In genomic region chr11:74282421-74282820, GRCh38 we compare ENCODE assay signal across 22 cellular contexts. TPM values are rescaled to one million over a fixed set of nuclear protein-coding genes. Genes with fewer than 3 reads are reported as not detected.
A peak's percentile ranks its signal among the peaks of the same experiment; 100 is the strongest.
DNase-seq lines count a peak whose midpoint lies in the region; ATAC-seq and TF ChIP-seq lines count a peak whose summit lies in the region.
"Had no signal": no experiment of that assay in that cellular context is flagged by ENCODE, and none has a peak within 500 bp of the region (broad histone marks: within the 10 kb centered on the region; RNA-seq: fewer than 3 reads in every experiment).

No MANE protein-coding gene starts in this region.

- ATAC-seq in activated naive CD8-positive, alpha-beta T cell treated with anti-CD3 and anti-CD28 coated beads, Interleukin-2, amount 10 ng/mL, durations not matched to agents 7 days and 5 days (ENCODE audit: low read depth): peak; percentile 39
- ATAC-seq in activated naive CD8-positive, alpha-beta T cell treated with anti-CD3 and anti-CD28 coated beads, Interleukin-2, amount 50 U/mL, for 24 hours: no peak
- ATAC-seq in lower lobe of right lung (peak; percentile 88 to 89), right lobe of liver (no peak)

- H3K9me3 Mint-ChIP-seq in activated naive CD8-positive, alpha-beta T cell treated with anti-CD3 and anti-CD28 coated beads, Interleukin-2, amount 10 ng/mL, durations not matched to agents 7 days and 5 days: no peaks in the 10 kb centered on the region
- no peaks in the 10 kb centered on the region for H3K9me3 Mint-ChIP-seq in activated naive CD8-positive, alpha-beta T cell treated with anti-CD3 and anti-CD28 coated beads, Interleukin-2, amount 50 U/mL, for 24 hours
- H3K9me3 Mint-ChIP-seq: CD4-positive, alpha-beta T cell had no signal

- no peaks in the 10 kb centered on the region for H3K4me1 ChIP-seq in lower lobe of right lung
- no peaks in the 10 kb centered on the region for H3K4me1 ChIP-seq in right lobe of liver
- H3K4me1 ChIP-seq: BLaER1 treated with 17β-estradiol and CSF1 and Interleukin-3, amounts not matched to agents 10 nM and 100 nM had no signal

- H3K36me3 Mint-ChIP-seq in activated naive CD8-positive, alpha-beta T cell treated with anti-CD3 and anti-CD28 coated beads, Interleukin-2, amount 10 ng/mL, durations not matched to agents 7 days and 5 days: no peaks in the 10 kb centered on the region
- H3K36me3 Mint-ChIP-seq in activated naive CD8-positive, alpha-beta T cell treated with anti-CD3 and anti-CD28 coated beads, Interleukin-2, amount 50 U/mL, for 24 hours (ENCODE audit: low read depth): no peaks in the 10 kb centered on the region

- intact Hi-C loops in lower lobe of right lung (cut with DNase I): no loop called here
- intact Hi-C loops in right lobe of liver (cut with DNase I): no loop called here

- no peak overlapping the region for H3K4me3 ChIP-seq in lower lobe of right lung
- no peak overlapping the region for H3K4me3 ChIP-seq in right lobe of liver
- H3K4me3 ChIP-seq: BLaER1 treated with 17β-estradiol and CSF1 and Interleukin-3, amounts not matched to agents 10 nM and 100 nM; SK-N-MC had no signal

- no peaks in the 10 kb centered on the region for H3K4me1 Mint-ChIP-seq in activated naive CD8-positive, alpha-beta T cell treated with anti-CD3 and anti-CD28 coated beads, Interleukin-2, amount 10 ng/mL, durations not matched to agents 7 days and 5 days
- H3K4me1 Mint-ChIP-seq in activated naive CD8-positive, alpha-beta T cell treated with anti-CD3 and anti-CD28 coated beads, Interleukin-2, amount 50 U/mL, for 24 hours: no peaks in the 10 kb centered on the region

- TF ChIP-seq CTCF in lower lobe of right lung (IDR thresholded peaks at IDR 0.05) (no peak), right lobe of liver (IDR thresholded peaks at IDR 0.05) (no peak)

- no peaks in the 10 kb centered on the region for H3K36me3 ChIP-seq in lower lobe of right lung
- no peaks in the 10 kb centered on the region for H3K36me3 ChIP-seq in right lobe of liver
- H3K36me3 ChIP-seq: BLaER1 treated with 17β-estradiol and CSF1 and Interleukin-3, amounts not matched to agents 10 nM and 100 nM had no signal

- H3K27me3 Mint-ChIP-seq in activated naive CD8-positive, alpha-beta T cell treated with anti-CD3 and anti-CD28 coated beads, Interleukin-2, amount 10 ng/mL, durations not matched to agents 7 days and 5 days: peaks cover under 1% of the 10 kb centered on the region
- no peaks in the 10 kb centered on the region for H3K27me3 Mint-ChIP-seq in activated naive CD8-positive, alpha-beta T cell treated with anti-CD3 and anti-CD28 coated beads, Interleukin-2, amount 50 U/mL, for 24 hours
- H3K27me3 Mint-ChIP-seq: CD4-positive, alpha-beta T cell had no signal

- H3K9me3 ChIP-seq in lower lobe of right lung (no peaks in the 10 kb centered on the region), right lobe of liver (no peaks in the 10 kb centered on the region)

- TF ChIP-seq POLR2A in right lobe of liver (IDR thresholded peaks at IDR 0.05): no peak

- POLR2A ChIA-PET in activated naive CD8-positive, alpha-beta T cell treated with anti-CD3 and anti-CD28 coated beads, Interleukin-2, amount 10 ng/mL, durations not matched to agents 7 days and 5 days (lab: Charles Lee): no interaction called here

- H3K27me3 ChIP-seq in lower lobe of right lung (ENCODE audit: low read depth): no peaks in the 10 kb centered on the region
- no peaks in the 10 kb centered on the region for H3K27me3 ChIP-seq in right lobe of liver
- H3K27me3 ChIP-seq: BLaER1 treated with 17β-estradiol and CSF1 and Interleukin-3, amounts not matched to agents 10 nM and 100 nM had no signal

- DNase-seq in activated naive CD8-positive, alpha-beta T cell treated with anti-CD3 and anti-CD28 coated beads, Interleukin-2, amount 10 ng/mL, durations not matched to agents 7 days and 5 days: no peak
- DNase-seq in activated naive CD8-positive, alpha-beta T cell treated with anti-CD3 and anti-CD28 coated beads, Interleukin-2, amount 50 U/mL, for 24 hours: no peak
- DNase-seq in NCI-H2029 (lab: John Stamatoyannopoulos, UW): peak; percentile 54
- peak; percentile 75 for DNase-seq in lower lobe of right lung
- DNase-seq in NCI-H526 (lab: John Stamatoyannopoulos, UW): no peak
- DNase-seq in NCI-H2227 treated with DMSO at 0.1 percent for 48 hours (lab: John Stamatoyannopoulos, UW): no peak
- no peak for DNase-seq in right lobe of liver
- DNase-seq in activated T-cell treated with anti-CD3 and anti-CD28 coated beads, Interleukin-2, amount 50 U/mL, for 48 hours: no peak
- DNase-seq: 8988T; CD4-positive, alpha-beta T cell; NCI-H1048; NCI-H1694; NCI-H2081 treated with DMSO at 0.1 percent for 48 hours; NCI-H2171; NCI-H345; NCI-H524 treated with DMSO at 0.1 percent for 48 hours; NCI-H82; OCI-M1; SIG-M5 had no signal

- H3K4me3 Mint-ChIP-seq in activated naive CD8-positive, alpha-beta T cell treated with anti-CD3 and anti-CD28 coated beads, Interleukin-2, amount 10 ng/mL, durations not matched to agents 7 days and 5 days: no peak overlapping the region
- no peak overlapping the region for H3K4me3 Mint-ChIP-seq in activated naive CD8-positive, alpha-beta T cell treated with anti-CD3 and anti-CD28 coated beads, Interleukin-2, amount 50 U/mL, for 24 hours
- H3K4me3 Mint-ChIP-seq: CD4-positive, alpha-beta T cell had no signal

- H3K27ac Mint-ChIP-seq in activated naive CD8-positive, alpha-beta T cell treated with anti-CD3 and anti-CD28 coated beads, Interleukin-2, amount 10 ng/mL, durations not matched to agents 7 days and 5 days: no peak overlapping the region
- no peak overlapping the region for H3K27ac Mint-ChIP-seq in activated naive CD8-positive, alpha-beta T cell treated with anti-CD3 and anti-CD28 coated beads, Interleukin-2, amount 50 U/mL, for 24 hours
- H3K27ac Mint-ChIP-seq: CD4-positive, alpha-beta T cell had no signal

- 67% methylated on average over 3 of the region's 3 CpGs for WGBS in right lobe of liver (ENCODE audit: insufficient coverage, low coverage, low lambda C conversion rate, missing lambda C conversion rate)

- H3K27ac ChIP-seq in lower lobe of right lung (no peak overlapping the region), right lobe of liver (no peak overlapping the region)
- H3K27ac ChIP-seq: BLaER1 treated with 17β-estradiol and CSF1 and Interleukin-3, amounts not matched to agents 10 nM and 100 nM; HL-60; SK-N-MC had no signal

RNA-seq across cellular contexts. Expression of gene P4HA3, which starts 29.0 kb away (rescaled TPM):
- total RNA-seq in activated naive CD8-positive, alpha-beta T cell treated with anti-CD3 and anti-CD28 coated beads, Interleukin-2, amount 10 ng/mL, durations not matched to agents 7 days and 5 days: not detected
- total RNA-seq in lower lobe of right lung (0.56 TPM), right lobe of liver (1 to 10 TPM in 2 of 6 experiments, under 1 TPM in 3, not detected in 1; 0.12 to 2.1 (median 0.78) TPM)
- total RNA-seq: CD4-positive, alpha-beta T cell had no signal

Comparison
In these comparisons a context has a peak if more than half of its experiments do, and no peak if none do; other contexts are left out.
1. ATAC-seq: peak in activated naive CD8-positive, alpha-beta T cell treated with anti-CD3 and anti-CD28 coated beads, Interleukin-2, amount 10 ng/mL, durations not matched to agents 7 days and 5 days (single experiment) and lower lobe of right lung (2 of 2); none in activated naive CD8-positive, alpha-beta T cell treated with anti-CD3 and anti-CD28 coated beads, Interleukin-2, amount 50 U/mL, for 24 hours (single experiment) and right lobe of liver (0 of 4).
2. DNase-seq: peak in NCI-H2029 (single experiment) and lower lobe of right lung (single experiment); none in activated naive CD8-positive, alpha-beta T cell treated with anti-CD3 and anti-CD28 coated beads, Interleukin-2, amount 10 ng/mL, durations not matched to agents 7 days and 5 days (single experiment), activated naive CD8-positive, alpha-beta T cell treated with anti-CD3 and anti-CD28 coated beads, Interleukin-2, amount 50 U/mL, for 24 hours (single experiment), NCI-H526 (0 of 2), NCI-H2227 treated with DMSO at 0.1 percent for 48 hours (single experiment), right lobe of liver (0 of 3) and activated T-cell treated with anti-CD3 and anti-CD28 coated beads, Interleukin-2, amount 50 U/mL, for 48 hours (0 of 2).